Comparison of ENCODE assay signal across 10 cellular contexts in genomic region chr7:39735903-39736302, GRCh38.
DNase-seq lines count a peak whose midpoint lies in the region; ATAC-seq and TF ChIP-seq lines count a peak whose summit lies in the region.
"Had no signal": no experiment of that assay in that cellular context is flagged by ENCODE, and none has a peak within 500 bp of the region (broad histone marks: within the 10 kb centered on the region; RNA-seq: fewer than 3 reads in every experiment).

No MANE protein-coding gene starts in this region.

- no peak for TF ChIP-seq POLR2A in NB4 (IDR thresholded peaks at IDR 0.05; ENCODE audit: extremely low read depth, insufficient read length)
- no peak for TF ChIP-seq POLR2A in lower leg skin (IDR thresholded peaks at IDR 0.05)

- no peak for ATAC-seq in central memory CD8-positive, alpha-beta T cell (replicated peaks; ENCODE audit: extremely low read depth, poor library complexity, severe bottlenecking)
- no peak for ATAC-seq in stimulated activated memory B cell treated with anti-CD40 and anti-IgM and Interleukin-4, amounts not matched to agents 10 μg/mL and 1 μg/mL and 100 μg/mL, for 72 hours
- ATAC-seq in HG02884 (IDR thresholded peaks at IDR 0.05; ENCODE audit: unreplicated experiment), result no peak

- 66 to 74% methylated on average over 4 of the region's 4 CpGs for WGBS in lower leg skin, 2 donors

- no peaks in the 10 kb centered on the region for H3K9me3 Mint-ChIP-seq in central memory CD8-positive, alpha-beta T cell
- H3K9me3 Mint-ChIP-seq in stimulated activated memory B cell treated with anti-CD40 and anti-IgM and Interleukin-4, amounts not matched to agents 10 μg/mL and 1 μg/mL and 100 μg/mL, for 72 hours, result no peaks in the 10 kb centered on the region

- TF ChIP-seq CTCF in NB4 (IDR thresholded peaks at IDR 0.05; ENCODE audit: low read depth, low read length), result no peak
- no peak for TF ChIP-seq CTCF in lower leg skin (IDR thresholded peaks at IDR 0.05)

- H3K27me3 Mint-ChIP-seq in central memory CD8-positive, alpha-beta T cell, result no peaks in the 10 kb centered on the region
- H3K27me3 Mint-ChIP-seq in stimulated activated memory B cell treated with anti-CD40 and anti-IgM and Interleukin-4, amounts not matched to agents 10 μg/mL and 1 μg/mL and 100 μg/mL, for 72 hours, result no peaks in the 10 kb centered on the region

- DNase-seq in activated T-cell treated with anti-CD3 and anti-CD28 coated beads for 48 hours (ENCODE audit: low read depth) (peak; percentile 17), activated T-cell treated with anti-CD3 and anti-CD28 coated beads for 4 hours (no peak), NB4 (ENCODE audit: low read depth) (peak; percentile 35), CD1c-positive myeloid dendritic cell (ENCODE audit: extremely low spot score) (no peak), lower leg skin (ENCODE audit: low spot score in 2 of 2) (no peak)
- DNase-seq in central memory CD8-positive, alpha-beta T cell (ENCODE audit: low spot score in 2 of 2), result no peak
- DNase-seq: posterior cingulate gyrus, SHP77 treated with DMSO at 0.1 percent for 48 hours had no signal

- no peak overlapping the region for H3K27ac Mint-ChIP-seq in central memory CD8-positive, alpha-beta T cell (ENCODE audit: low read depth)
- H3K27ac Mint-ChIP-seq in stimulated activated memory B cell treated with anti-CD40 and anti-IgM and Interleukin-4, amounts not matched to agents 10 μg/mL and 1 μg/mL and 100 μg/mL, for 72 hours, result peak overlapping the region; percentile 26

- peaks cover 40% of the 10 kb centered on the region for H3K4me1 Mint-ChIP-seq in central memory CD8-positive, alpha-beta T cell
- peaks cover 60% of the 10 kb centered on the region for H3K4me1 Mint-ChIP-seq in stimulated activated memory B cell treated with anti-CD40 and anti-IgM and Interleukin-4, amounts not matched to agents 10 μg/mL and 1 μg/mL and 100 μg/mL, for 72 hours

- H3K36me3 Mint-ChIP-seq in central memory CD8-positive, alpha-beta T cell (ENCODE audit: insufficient read depth), result peaks cover 8% of the 10 kb centered on the region
- H3K36me3 Mint-ChIP-seq in stimulated activated memory B cell treated with anti-CD40 and anti-IgM and Interleukin-4, amounts not matched to agents 10 μg/mL and 1 μg/mL and 100 μg/mL, for 72 hours, result no peaks in the 10 kb centered on the region

- intact Hi-C loops in lower leg skin (cut with DNase I; ENCODE audit: low total_unique reads), result no loop called here

- H3K4me3 Mint-ChIP-seq in central memory CD8-positive, alpha-beta T cell, result peak overlapping the region; percentile 28
- H3K4me3 Mint-ChIP-seq in stimulated activated memory B cell treated with anti-CD40 and anti-IgM and Interleukin-4, amounts not matched to agents 10 μg/mL and 1 μg/mL and 100 μg/mL, for 72 hours, result peak overlapping the region; percentile 34

- H3K4me3 ChIP-seq in NB4 (ENCODE audit: low read depth, low read length), result no peak overlapping the region
- no peak overlapping the region for H3K4me3 ChIP-seq in lower leg skin (ENCODE audit: low read depth, poor library complexity, severe bottlenecking)

Comparison
In these comparisons a context has a peak if more than half of its experiments do, and no peak if none do; other contexts are left out.
1. DNase-seq: peak in activated T-cell treated with anti-CD3 and anti-CD28 coated beads for 48 hours (single experiment) and NB4 (single experiment); none in activated T-cell treated with anti-CD3 and anti-CD28 coated beads for 4 hours (single experiment), central memory CD8-positive, alpha-beta T cell (0 of 2), CD1c-positive myeloid dendritic cell (single experiment) and lower leg skin (0 of 2).